ENCODE assay signal across 8 cellular contexts in genomic region chr12:53623986-53624385, GRCh38. TPM values are rescaled to one million over a fixed set of nuclear protein-coding genes. Genes with fewer than 3 reads are reported as not detected.
DNase-seq lines count a peak whose midpoint lies in the region; ATAC-seq lines count a peak whose summit lies in the region.

No MANE protein-coding gene starts in this region.

- intact Hi-C loops in left ventricle myocardium superior (cut with micrococcal nuclease), result no loop called here

- no peaks in the 10 kb centered on the region for H3K27me3 Mint-ChIP-seq in activated CD8-positive, alpha-beta T cell treated with anti-CD3 and anti-CD28 coated beads, Interleukin-2, amount 10 ng/mL, durations not matched to agents 7 days and 5 days (ENCODE audit: low read depth)

- H3K27ac Mint-ChIP-seq in activated CD8-positive, alpha-beta T cell treated with anti-CD3 and anti-CD28 coated beads, Interleukin-2, amount 10 ng/mL, durations not matched to agents 7 days and 5 days, result no peak overlapping the region
- H3K27ac Mint-ChIP-seq in stimulated activated effector memory CD8-positive, alpha-beta T cell treated with anti-CD3 and anti-CD28 coated beads, Interleukin-12 subunit alpha, Interleukin-12 subunit beta, amount 100 ng/mL, for 72 hours, result peak overlapping the region; percentile 38

- WGBS in GM23248 (ENCODE audit: low coverage in 1 of 2, low lambda C conversion rate in 2 of 2, missing lambda C conversion rate in 2 of 2), 2 experiments, result 0 to 2% methylated on average over 2 of the region's 2 CpGs

- H3K36me3 Mint-ChIP-seq in activated CD8-positive, alpha-beta T cell treated with anti-CD3 and anti-CD28 coated beads, Interleukin-2, amount 10 ng/mL, durations not matched to agents 7 days and 5 days (ENCODE audit: low read depth), result peaks cover 11% of the 10 kb centered on the region
- H3K36me3 Mint-ChIP-seq in stimulated activated effector memory CD8-positive, alpha-beta T cell treated with anti-CD3 and anti-CD28 coated beads, Interleukin-12 subunit alpha, Interleukin-12 subunit beta, amount 100 ng/mL, for 72 hours, result peaks cover 26% of the 10 kb centered on the region

- no peaks in the 10 kb centered on the region for H3K9me2 ChIP-seq in GM23248 (ENCODE audit: insufficient read depth)

- no peaks in the 10 kb centered on the region for H3K27me3 ChIP-seq in GM23248 (replicated peaks; ENCODE audit: insufficient read depth)

- peak; percentile 63 for DNase-seq in GM23248
- no peak for DNase-seq in activated CD8-positive, alpha-beta T cell treated with anti-CD3 and anti-CD28 coated beads, Interleukin-2, amount 10 ng/mL, durations not matched to agents 7 days and 5 days
- DNase-seq in left ventricle myocardium superior, result no peak
- no peak for DNase-seq in stimulated activated effector memory CD8-positive, alpha-beta T cell treated with anti-CD3 and anti-CD28 coated beads, Interleukin-12 subunit alpha, Interleukin-12 subunit beta, amount 100 ng/mL, for 72 hours (ENCODE audit: low spot score in 2 of 2)
- no peak for DNase-seq in activated effector memory CD4-positive, alpha-beta T cell treated with anti-CD3 and anti-CD28 coated beads, Interleukin-2, amount 50 U/mL, for 16 hours
- no peak for DNase-seq in GM19240 (ENCODE audit: insufficient read length, low spot score)

- CTCF ChIA-PET in activated CD8-positive, alpha-beta T cell treated with anti-CD3 and anti-CD28 coated beads, Interleukin-2, amount 10 ng/mL, durations not matched to agents 7 days and 5 days (lab: Charles Lee), result interaction anchor here (1.0 to 5.3 kb wide), 7 partner anchors 8 to 133 kb away, joined by 3 to 36 read pairs (median 7); partner anchors contain the start of gene ATP5MC2

- H3K27ac ChIP-seq in GM23248, result peak overlapping the region; percentile 67

- no peaks in the 10 kb centered on the region for H3K9me3 Mint-ChIP-seq in activated CD8-positive, alpha-beta T cell treated with anti-CD3 and anti-CD28 coated beads, Interleukin-2, amount 10 ng/mL, durations not matched to agents 7 days and 5 days (ENCODE audit: insufficient read depth)
- H3K9me3 Mint-ChIP-seq in stimulated activated effector memory CD8-positive, alpha-beta T cell treated with anti-CD3 and anti-CD28 coated beads, Interleukin-12 subunit alpha, Interleukin-12 subunit beta, amount 100 ng/mL, for 72 hours, result no peaks in the 10 kb centered on the region

- H3K79me2 ChIP-seq in GM23248 (ENCODE audit: insufficient read depth), result peaks cover 67% of the 10 kb centered on the region

- peaks cover 5% of the 10 kb centered on the region; the same call in 1 of the 2 replicates for H3K36me3 ChIP-seq in GM23248 (ENCODE audit: low read depth)

- POLR2A ChIA-PET in activated CD8-positive, alpha-beta T cell treated with anti-CD3 and anti-CD28 coated beads, Interleukin-2, amount 10 ng/mL, durations not matched to agents 7 days and 5 days (lab: Charles Lee), result interaction anchor here (1.3 kb wide), 1 partner anchor 51 kb away, joined by 4 read pairs; no protein-coding TSS in a partner anchor

- no peaks in the 10 kb centered on the region for H4K20me1 ChIP-seq in GM23248 (ENCODE audit: insufficient read depth)

- peaks cover 23% of the 10 kb centered on the region for H3K4me1 ChIP-seq in GM23248 (ENCODE audit: insufficient read depth)

- in situ Hi-C loops in GM23248 (cut with MboI), result no loop called here

- H3K9me3 ChIP-seq in GM23248 (ENCODE audit: low read depth), result no peaks in the 10 kb centered on the region

- H3K4me1 Mint-ChIP-seq in activated CD8-positive, alpha-beta T cell treated with anti-CD3 and anti-CD28 coated beads, Interleukin-2, amount 10 ng/mL, durations not matched to agents 7 days and 5 days (ENCODE audit: low read depth), result peaks cover 33% of the 10 kb centered on the region
- H3K4me1 Mint-ChIP-seq in stimulated activated effector memory CD8-positive, alpha-beta T cell treated with anti-CD3 and anti-CD28 coated beads, Interleukin-12 subunit alpha, Interleukin-12 subunit beta, amount 100 ng/mL, for 72 hours, result peaks cover 33% of the 10 kb centered on the region

- H3K4me3 ChIP-seq in GM23248, result peak overlapping the region; percentile 94

- peak overlapping the region; percentile 82 for H2AFZ ChIP-seq in GM23248

- H3K9ac ChIP-seq in GM23248, result peak overlapping the region; percentile 91

- H3K4me2 ChIP-seq in GM23248 (ENCODE audit: unreplicated experiment), result peak overlapping the region; percentile 100

- H3F3A ChIP-seq in GM23248 (ENCODE audit: insufficient read depth), result peaks cover 31% of the 10 kb centered on the region

- ATAC-seq in activated CD8-positive, alpha-beta T cell treated with anti-CD3 and anti-CD28 coated beads, Interleukin-2, amount 10 ng/mL, durations not matched to agents 7 days and 5 days, result no peak
- peak; percentile 8 for ATAC-seq in left ventricle myocardium superior
- no peak for ATAC-seq in stimulated activated effector memory CD8-positive, alpha-beta T cell treated with anti-CD3 and anti-CD28 coated beads, Interleukin-12 subunit alpha, Interleukin-12 subunit beta, amount 100 ng/mL, for 72 hours
- ATAC-seq in HG02588 (IDR thresholded peaks at IDR 0.05; ENCODE audit: unreplicated experiment), result no peak
- ATAC-seq in GM18502 (IDR thresholded peaks at IDR 0.05; ENCODE audit: poor library complexity, unreplicated experiment), result no peak

- peak overlapping the region; percentile 98 for H3K4me3 Mint-ChIP-seq in activated CD8-positive, alpha-beta T cell treated with anti-CD3 and anti-CD28 coated beads, Interleukin-2, amount 10 ng/mL, durations not matched to agents 7 days and 5 days
- H3K4me3 Mint-ChIP-seq in stimulated activated effector memory CD8-positive, alpha-beta T cell treated with anti-CD3 and anti-CD28 coated beads, Interleukin-12 subunit alpha, Interleukin-12 subunit beta, amount 100 ng/mL, for 72 hours, result peak overlapping the region; percentile 99

RNA-seq across cellular contexts. Expression of gene ATF7, which starts 2.2 kb away (rescaled TPM):
- total RNA-seq in GM23248 (2014; rRNA removed; shearing (Covaris generic)), result 10.5 and 12.8 TPM in 2 replicates
- 21.5 and 24.3 TPM in 2 replicates for polyA plus RNA-seq in GM23248 (2016; fragmentation: Nextera tagmentation; extraction: Ambion mirVana)
- total RNA-seq in activated CD8-positive, alpha-beta T cell treated with anti-CD3 and anti-CD28 coated beads, Interleukin-2, amount 10 ng/mL, durations not matched to agents 7 days and 5 days, result 10 to 100 TPM; 27.7 to 28.7 TPM
- 37.7 TPM for total RNA-seq in left ventricle myocardium superior

RNA-seq across cellular contexts. Expression of gene ATP5MC2, which starts 51.9 kb away (rescaled TPM):
- total RNA-seq in GM23248 (2014; rRNA removed; shearing (Covaris generic)), result 191 and 257 TPM in 2 replicates
- polyA plus RNA-seq in GM23248 (2016; fragmentation: Nextera tagmentation; extraction: Ambion mirVana), result 266 TPM in 2 replicates
- 100 to 1,000 TPM; 241 to 247 TPM for total RNA-seq in activated CD8-positive, alpha-beta T cell treated with anti-CD3 and anti-CD28 coated beads, Interleukin-2, amount 10 ng/mL, durations not matched to agents 7 days and 5 days
- 623 TPM for total RNA-seq in left ventricle myocardium superior
